Comparison of ENCODE assay signal across 1 cellular context in genomic region chr5:173613433-173614144, GRCh38.
TF ChIP-seq lines count a peak whose summit lies in the region.

No MANE protein-coding gene starts in this region.

TF ChIP-seq in A549, 52 proteins besides CTCF, POLR2A, EP300 and RAD21 (continued from another document):
- TF ChIP-seq MAX (IDR thresholded peaks at IDR 0.05) (no peak), RFX5 (IDR thresholded peaks at IDR 0.05) (no peak), HDAC2 (IDR thresholded peaks at IDR 0.05) (no peak), FOXS1 (CRISPR knock-in tag; IDR thresholded peaks at IDR 0.05) (no peak), JUN (IDR thresholded peaks at IDR 0.05) (no peak)
